In the genomic region with DNA sequence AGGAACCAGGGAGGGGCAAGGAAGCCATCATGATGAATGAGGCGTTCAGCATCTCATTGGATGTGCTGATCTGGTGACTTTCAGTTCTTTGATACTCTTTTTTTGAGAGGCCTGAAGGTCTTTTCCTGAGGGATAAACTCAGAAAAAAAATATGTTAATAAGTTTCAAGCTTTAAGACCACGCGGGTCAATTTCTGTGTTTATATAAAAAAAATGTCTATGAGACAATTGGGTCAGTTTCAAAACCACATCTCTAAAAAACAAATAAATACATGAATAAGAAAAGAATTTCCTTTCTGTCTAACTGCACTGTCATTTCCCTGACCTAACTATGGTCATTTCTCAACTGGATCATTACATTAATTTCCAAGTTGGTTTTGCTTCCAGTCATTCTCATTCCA, we compare ENCODE assay signal across 22 cellular contexts.
A peak's percentile ranks its signal among the peaks of the same experiment; 100 is the strongest.
DNase-seq lines count a peak whose midpoint lies in the region; ATAC-seq and TF ChIP-seq lines count a peak whose summit lies in the region.
"Had no signal": no experiment of that assay in that cellular context is flagged by ENCODE, and none has a peak within 500 bp of the region (broad histone marks: within the 10 kb centered on the region; RNA-seq: fewer than 3 reads in every experiment).

No MANE protein-coding gene starts in this region.

- in situ Hi-C loops in astrocyte of the spinal cord (cut with HindIII; ENCODE audit: low sequenced_read_pairs): no loop called here

- no peak for TF ChIP-seq CTCF in astrocyte of the spinal cord (IDR thresholded peaks at IDR 0.05; ENCODE audit: low read depth, low read length)

- TF ChIP-seq POLR2A in erythroblast (IDR thresholded peaks at IDR 0.05; ENCODE audit: low read length) (no peak), GM18505 (IDR thresholded peaks at IDR 0.05; ENCODE audit: borderline replicate concordance, extremely low read depth, insufficient read depth, insufficient read length) (no peak)

- H3K4me3 ChIP-seq in astrocyte of the spinal cord (ENCODE audit: low read depth, low read length): no peak overlapping the region
- H3K4me3 ChIP-seq: GM12878, Peyer's patch had no signal

- intact Hi-C loops in posterior cingulate gyrus (cut with DNase I): no loop called here

- peak; percentile 27 for DNase-seq in H4 (ENCODE audit: low spot score)
- peak; percentile 43 for DNase-seq in astrocyte of the spinal cord (ENCODE audit: low read depth, low spot score)
- peak; percentile 65 for DNase-seq in iris pigment epithelial cell (ENCODE audit: low read depth)
- no peak for DNase-seq in posterior cingulate gyrus
- no peak for DNase-seq in erythroblast (lab: John Stamatoyannopoulos, UW)
- DNase-seq: ACHN; AML-193; C1 segment of cervical spinal cord; Calu3; CD8-positive, alpha-beta memory T cell; DMS153; GOT3; NCI-H1417; NCI-H1694 treated with DMSO at 0.1 percent for 48 hours; NCI-H2081 treated with DMSO at 0.1 percent for 48 hours; NCI-H2171 treated with DMSO at 0.1 percent for 48 hours; NCI-H526; Peyer's patch had no signal

- ATAC-seq in GM21381 (IDR thresholded peaks at IDR 0.05; ENCODE audit: unreplicated experiment) (no peak), GM18505 (IDR thresholded peaks at IDR 0.05; ENCODE audit: unreplicated experiment) (no peak)
- ATAC-seq: GM12878, SK-N-SH treated with all-trans-retinoic acid at 6 μM for 48 hours had no signal

Comparison
In these comparisons a context has a peak if more than half of its experiments do, and no peak if none do; other contexts are left out.
1. DNase-seq: peak in H4 (single experiment), astrocyte of the spinal cord (single experiment) and iris pigment epithelial cell (single experiment); none in posterior cingulate gyrus (0 of 10) and erythroblast (0 of 2).